ENCODE assay signal across 1 cellular context in genomic region chr16:49596119-49596518, GRCh38.
TF ChIP-seq lines count a peak whose summit lies in the region.

No MANE protein-coding gene starts in this region.

TF ChIP-seq in GM23338, 12 proteins besides CTCF, POLR2A, EP300 and RAD21 (continued from another document):
- TF ChIP-seq REST (IDR thresholded peaks at IDR 0.05; ENCODE audit: unreplicated experiment) (no peak), EZH2phosphoT487 (IDR thresholded peaks at IDR 0.05; ENCODE audit: unreplicated experiment) (no peak), ZNF331 (CRISPR knock-in tag; IDR thresholded peaks at IDR 0.05; ENCODE audit: low read depth) (no peak), STAT1 (IDR thresholded peaks at IDR 0.05; ENCODE audit: unreplicated experiment) (no peak), ETS1 (IDR thresholded peaks at IDR 0.05) (no peak), NANOG (IDR thresholded peaks at IDR 0.05; ENCODE audit: borderline replicate concordance) (no peak)
TF ChIP-seq in GM23338: peak in this region for 0.
